In the genomic region with DNA sequence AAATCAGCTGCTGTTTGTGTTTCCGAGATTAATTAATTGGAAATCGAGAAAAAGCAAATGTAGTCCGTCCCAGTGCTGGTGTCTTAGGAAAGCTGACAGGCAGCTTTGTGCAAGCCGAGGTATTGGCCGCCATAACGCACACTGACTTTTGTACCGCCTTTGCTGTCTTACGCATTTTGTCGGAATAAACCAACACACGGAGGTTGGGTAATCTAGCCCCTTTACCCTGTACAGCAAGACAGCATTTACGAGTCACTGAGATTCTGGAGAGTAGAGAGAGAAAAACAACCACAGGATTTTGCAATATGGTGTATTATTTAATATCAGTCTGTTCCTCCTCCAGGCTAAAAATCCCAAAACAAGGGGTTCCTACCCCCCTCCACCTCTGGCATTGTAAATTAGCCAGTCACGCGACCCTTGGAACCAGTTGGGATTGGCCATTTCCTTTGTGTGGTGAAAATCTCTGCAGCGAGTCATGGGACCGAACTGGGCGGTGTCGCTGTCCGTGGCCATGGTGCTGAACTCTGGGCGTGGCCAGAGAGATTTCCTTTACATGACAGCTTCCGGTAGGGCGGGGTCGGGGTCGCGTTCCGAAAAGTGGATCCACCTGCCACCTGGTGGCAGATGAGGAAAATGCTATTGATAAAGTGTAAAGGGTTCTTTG, we compare ENCODE assay signal across 1 cellular context.
A peak's percentile ranks its signal among the peaks of the same experiment; 100 is the strongest.
TF ChIP-seq lines count a peak whose summit lies in the region.

No MANE protein-coding gene starts in this region.

TF ChIP-seq in HepG2, 621 proteins besides CTCF, POLR2A, EP300 and RAD21 (continued from another document):
- TF ChIP-seq ZNF142 (CRISPR knock-in tag; IDR thresholded peaks at IDR 0.05) = 0 out of 2 replicates have a peak, but pooled peaks have one; percentile 48
- TF ChIP-seq ZNF569 (CRISPR knock-in tag; IDR thresholded peaks at IDR 0.05; ENCODE audit: borderline replicate concordance) = no peak
